Comparison of ENCODE assay signal across 16 cellular contexts in the genomic region with DNA sequence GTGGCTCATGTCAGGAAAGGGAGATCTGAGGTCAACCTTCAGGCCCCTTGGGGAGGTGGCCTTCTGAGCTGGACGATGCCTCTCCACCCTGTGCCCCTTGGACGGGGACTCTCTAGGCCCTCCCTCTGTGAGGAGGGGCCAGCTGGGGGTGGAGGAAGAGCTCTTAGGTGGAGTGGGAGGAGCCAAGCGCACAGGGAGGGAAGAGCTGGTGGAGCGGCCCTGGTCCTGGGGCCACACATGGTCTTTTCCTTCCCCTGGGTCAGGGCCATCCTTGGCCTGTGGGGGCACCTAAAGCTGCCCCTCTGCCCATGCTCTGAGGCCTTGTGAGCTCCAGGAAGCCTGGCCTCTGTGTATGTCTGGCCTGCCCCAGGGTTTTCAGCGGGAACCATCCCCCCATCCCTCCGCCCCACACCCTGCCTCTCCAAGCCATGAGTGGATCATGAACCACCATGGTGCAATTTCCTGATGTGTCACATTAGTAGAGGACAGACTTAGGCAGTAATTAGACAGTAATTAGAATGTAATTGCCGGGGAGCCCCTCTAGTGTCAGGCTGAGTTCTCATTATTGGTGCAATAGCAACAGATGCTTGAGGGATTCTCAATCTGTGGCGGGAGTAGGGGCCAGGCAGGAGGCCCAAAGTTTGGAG.
DNase-seq lines count a peak whose midpoint lies in the region; ATAC-seq and TF ChIP-seq lines count a peak whose summit lies in the region.
"Had no signal": no experiment of that assay in that cellular context is flagged by ENCODE, and none has a peak within 500 bp of the region (broad histone marks: within the 10 kb centered on the region; RNA-seq: fewer than 3 reads in every experiment).

No MANE protein-coding gene starts in this region.

- no peak overlapping the region for H2AFZ ChIP-seq in GM23338

- DNase-seq in GM23338 (ENCODE audit: low spot score) (peak; percentile 70), NCI-H524 treated with DMSO at 0.1 percent for 48 hours (lab: John Stamatoyannopoulos, UW) (peak; percentile 69), RWPE1 (ENCODE audit: low spot score) (no peak), left lobe of liver (ENCODE audit: low spot score) (no peak), NCI-H2029 treated with DMSO at 0.1 percent for 48 hours (lab: John Stamatoyannopoulos, UW) (no peak)
- DNase-seq: activated CD4-positive, alpha-beta T cell treated with anti-CD3 and anti-CD28 coated beads, Interleukin-2, amount 50 U/mL, for 1 hour; activated naive CD4-positive, alpha-beta T cell treated with Interleukin-2 at 50 U/mL for 16 hours; GF-D8; Karpas-422; left ventricle myocardium inferior; NCI-H1436 treated with DMSO at 0.1 percent for 48 hours; NCI-H226; stimulated activated CD4-positive, alpha-beta T cell treated with anti-CD3 and anti-CD28 coated beads, Interleukin-4, amount 100 ng/mL, for 1 hour had no signal

- H3K9me2 ChIP-seq in GM23338 (ENCODE audit: insufficient read depth): no peaks in the 10 kb centered on the region

- H3K4me3 ChIP-seq in GM23338: no peak overlapping the region
- H3K4me3 ChIP-seq: left ventricle myocardium inferior had no signal

- peaks cover 48% of the 10 kb centered on the region for H3K4me1 ChIP-seq in GM23338 (ENCODE audit: insufficient read depth)
- H3K4me1 ChIP-seq: left ventricle myocardium inferior had no signal

- H3K27ac Mint-ChIP-seq in GM23338 (no peak overlapping the region), brain (peak overlapping the region; percentile 62 to 96 (median 78)), nephron (peak overlapping the region in 2 of 3 experiments; percentile 90 to 94)

- H3K9me3 Mint-ChIP-seq in GM23338 (no peaks in the 10 kb centered on the region), brain (no peaks in the 10 kb centered on the region), nephron (no peaks in the 10 kb centered on the region)

- no peak overlapping the region for H3K4me2 ChIP-seq in GM23338

- H3K4me1 Mint-ChIP-seq in GM23338 (peaks cover 75% of the 10 kb centered on the region), brain (peaks cover 79% of the 10 kb centered on the region), nephron (peaks cover 79% of the 10 kb centered on the region)

- H3K27me3 ChIP-seq in GM23338 (ENCODE audit: insufficient read depth): no peaks in the 10 kb centered on the region

- peaks cover 18% of the 10 kb centered on the region for H4K20me1 ChIP-seq in GM23338 (replicated peaks; ENCODE audit: insufficient read depth)

- TF ChIP-seq CTCF in GM23338 (conservative IDR thresholded peaks at IDR 0.05; ENCODE audit: low read depth in 2 of 2) (no peak), brain (conservative IDR thresholded peaks at IDR 0.05) (no peak), nephron (IDR thresholded peaks at IDR 0.05; ENCODE audit: unreplicated experiment in 3 of 3) (no peak), RWPE1 (conservative IDR thresholded peaks at IDR 0.05; ENCODE audit: low read depth) (no peak)

- H3K36me3 ChIP-seq in GM23338 (ENCODE audit: insufficient read depth): no peaks in the 10 kb centered on the region; the same call in 1 of the 2 replicates
- H3K36me3 ChIP-seq: left ventricle myocardium inferior had no signal

- ATAC-seq in GM23338: peak; percentile 74
- ATAC-seq in left lobe of liver: no peak
- ATAC-seq in HG03045 (IDR thresholded peaks at IDR 0.05; ENCODE audit: unreplicated experiment): no peak

- CTCF ChIA-PET in RWPE1 (lab: Yijun Ruan, JAX): no interaction called here

- H3K27ac ChIP-seq in GM23338 (ENCODE audit: low read depth) (no peak overlapping the region), RWPE1 (no peak overlapping the region)
- H3K27ac ChIP-seq: left ventricle myocardium inferior had no signal

- H3K27me3 Mint-ChIP-seq in GM23338 (ENCODE audit: insufficient read depth, low read depth, poor library complexity) (peaks cover 40% of the 10 kb centered on the region), brain (no peaks in the 10 kb centered on the region), nephron (ENCODE audit: low read depth) (peaks cover 46% of the 10 kb centered on the region)

- no peak overlapping the region; the same call in 2 of the 3 replicates for H3K4me3 Mint-ChIP-seq in GM23338
- peak overlapping the region in 4 of 5 experiments; percentile 14 to 77 (median 52) for H3K4me3 Mint-ChIP-seq in brain
- no peak overlapping the region for H3K4me3 Mint-ChIP-seq in nephron

- H3F3A ChIP-seq in GM23338 (replicated peaks; ENCODE audit: low read depth): 0 out of 2 replicates have a peak, but pooled peaks cover 13% of the 10 kb centered on the region

- peaks cover 10% of the 10 kb centered on the region for H3K36me3 Mint-ChIP-seq in GM23338 (ENCODE audit: low read depth)
- H3K36me3 Mint-ChIP-seq in brain: peaks cover 8% of the 10 kb centered on the region
- peaks cover 7% of the 10 kb centered on the region for H3K36me3 Mint-ChIP-seq in nephron (ENCODE audit: low read depth)

- POLR2A ChIA-PET in RWPE1 (lab: Yijun Ruan, JAX; ENCODE audit: low non-redundant PET): no interaction called here

- H3K79me2 ChIP-seq in GM23338 (replicated peaks; ENCODE audit: insufficient read depth): peaks cover 94% of the 10 kb centered on the region

TF ChIP-seq in GM23338, 12 proteins besides CTCF, POLR2A, EP300 and RAD21 (continues in another document):
- TF ChIP-seq, protein P1, sequence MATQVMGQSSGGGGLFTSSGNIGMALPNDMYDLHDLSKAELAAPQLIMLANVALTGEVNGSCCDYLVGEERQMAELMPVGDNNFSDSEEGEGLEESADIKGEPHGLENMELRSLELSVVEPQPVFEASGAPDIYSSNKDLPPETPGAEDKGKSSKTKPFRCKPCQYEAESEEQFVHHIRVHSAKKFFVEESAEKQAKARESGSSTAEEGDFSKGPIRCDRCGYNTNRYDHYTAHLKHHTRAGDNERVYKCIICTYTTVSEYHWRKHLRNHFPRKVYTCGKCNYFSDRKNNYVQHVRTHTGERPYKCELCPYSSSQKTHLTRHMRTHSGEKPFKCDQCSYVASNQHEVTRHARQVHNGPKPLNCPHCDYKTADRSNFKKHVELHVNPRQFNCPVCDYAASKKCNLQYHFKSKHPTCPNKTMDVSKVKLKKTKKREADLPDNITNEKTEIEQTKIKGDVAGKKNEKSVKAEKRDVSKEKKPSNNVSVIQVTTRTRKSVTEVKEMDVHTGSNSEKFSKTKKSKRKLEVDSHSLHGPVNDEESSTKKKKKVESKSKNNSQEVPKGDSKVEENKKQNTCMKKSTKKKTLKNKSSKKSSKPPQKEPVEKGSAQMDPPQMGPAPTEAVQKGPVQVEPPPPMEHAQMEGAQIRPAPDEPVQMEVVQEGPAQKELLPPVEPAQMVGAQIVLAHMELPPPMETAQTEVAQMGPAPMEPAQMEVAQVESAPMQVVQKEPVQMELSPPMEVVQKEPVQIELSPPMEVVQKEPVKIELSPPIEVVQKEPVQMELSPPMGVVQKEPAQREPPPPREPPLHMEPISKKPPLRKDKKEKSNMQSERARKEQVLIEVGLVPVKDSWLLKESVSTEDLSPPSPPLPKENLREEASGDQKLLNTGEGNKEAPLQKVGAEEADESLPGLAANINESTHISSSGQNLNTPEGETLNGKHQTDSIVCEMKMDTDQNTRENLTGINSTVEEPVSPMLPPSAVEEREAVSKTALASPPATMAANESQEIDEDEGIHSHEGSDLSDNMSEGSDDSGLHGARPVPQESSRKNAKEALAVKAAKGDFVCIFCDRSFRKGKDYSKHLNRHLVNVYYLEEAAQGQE (IDR thresholded peaks at IDR 0.05; ENCODE audit: unreplicated experiment): no peak
- no peak for TF ChIP-seq ZNF114 (CRISPR knock-in tag; IDR thresholded peaks at IDR 0.05)
- no peak for TF ChIP-seq CREB1 (CRISPR knock-in tag; IDR thresholded peaks at IDR 0.05; ENCODE audit: low read depth)
- TF ChIP-seq EZH2 (IDR thresholded peaks at IDR 0.05; ENCODE audit: low read depth, unreplicated experiment): no peak

Comparison
In these comparisons a context has a peak if more than half of its experiments do, and no peak if none do; other contexts are left out.
1. DNase-seq: peak in GM23338 (single experiment) and NCI-H524 treated with DMSO at 0.1 percent for 48 hours (single experiment); none in RWPE1 (single experiment), left lobe of liver (single experiment) and NCI-H2029 treated with DMSO at 0.1 percent for 48 hours (single experiment).
2. H3K4me3 Mint-ChIP-seq: peak in brain (4 of 5); none in GM23338 (single experiment) and nephron (0 of 3).